In the genomic region with DNA sequence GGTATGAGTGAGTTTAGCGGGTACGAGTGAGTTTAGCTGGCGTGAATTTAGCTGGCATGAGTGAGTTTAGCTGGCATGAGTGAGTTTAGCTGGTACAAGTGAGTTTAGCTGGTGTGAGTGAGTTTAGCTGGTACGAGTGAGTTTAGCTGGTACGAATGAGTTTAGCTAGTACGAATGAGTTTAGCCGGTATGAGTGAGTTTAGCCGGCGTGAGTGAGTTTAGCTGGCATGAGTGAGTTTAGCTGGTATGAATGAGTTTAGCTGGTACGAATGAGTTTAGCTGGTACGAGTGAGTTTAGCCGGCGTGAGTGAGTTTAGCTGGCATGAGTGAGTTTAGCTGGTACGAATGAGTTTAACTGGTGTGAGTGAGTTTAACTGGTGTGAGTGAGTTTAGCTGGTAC, we compare ENCODE assay signal across 2 cellular contexts.
TF ChIP-seq lines count a peak whose summit lies in the region.

No MANE protein-coding gene starts in this region.

TF ChIP-seq in GM12891, 5 proteins besides CTCF, POLR2A, EP300 and RAD21:
- TF ChIP-seq POU2F2 (IDR thresholded peaks at IDR 0.05; ENCODE audit: low read depth, low read length) (no peak), TAF1 (IDR thresholded peaks at IDR 0.05; ENCODE audit: low read depth, low read length) (no peak), PAX5 (IDR thresholded peaks at IDR 0.05; ENCODE audit: insufficient read depth, low read length, severe bottlenecking) (no peak), SPI1 (IDR thresholded peaks at IDR 0.05; ENCODE audit: low read depth, low read length) (no peak), POLR2AphosphoS5 (IDR thresholded peaks at IDR 0.05; ENCODE audit: low read depth, low read length) (no peak)
TF ChIP-seq in GM12891: peak in this region for 0.

TF ChIP-seq in H1, 55 proteins besides CTCF, POLR2A, EP300 and RAD21:
- TF ChIP-seq SP2 (IDR thresholded peaks at IDR 0.05; ENCODE audit: low read length) (no peak), CHD2 (IDR thresholded peaks at IDR 0.05; ENCODE audit: low read length) (no peak), ASH2L (IDR thresholded peaks at IDR 0.05; ENCODE audit: low read length) (no peak), FOSL1 (IDR thresholded peaks at IDR 0.05; ENCODE audit: insufficient read depth, low read depth, low read length) (no peak), SRF (IDR thresholded peaks at IDR 0.05; ENCODE audit: low read depth, low read length) (no peak), BCL11A (IDR thresholded peaks at IDR 0.05; ENCODE audit: low read depth in 2 of 2, low read length in 2 of 2) (no peak), HDAC6 (IDR thresholded peaks at IDR 0.05; ENCODE audit: low read depth, low read length) (no peak), RXRA (IDR thresholded peaks at IDR 0.05; ENCODE audit: insufficient read depth, low read depth, low read length) (no peak), RBBP5 (IDR thresholded peaks at IDR 0.05; ENCODE audit: borderline replicate concordance, low read depth, low read length) (no peak), KDM4A (IDR thresholded peaks at IDR 0.05; ENCODE audit: low read depth, low read length, severe bottlenecking) (no peak), TEAD4 (IDR thresholded peaks at IDR 0.05; ENCODE audit: low read depth, low read length) (no peak), BRCA1 (IDR thresholded peaks at IDR 0.05; ENCODE audit: low read depth, low read length) (no peak), EZH2 (IDR thresholded peaks at IDR 0.05; ENCODE audit: low read depth, low read length, severe bottlenecking) (no peak), KDM5A (IDR thresholded peaks at IDR 0.05; ENCODE audit: low read length) (no peak), CBX5 (IDR thresholded peaks at IDR 0.05; ENCODE audit: low read depth, low read length) (no peak), RNF2 (IDR thresholded peaks at IDR 0.05; ENCODE audit: borderline replicate concordance, low read depth, low read length, missing control alignments, poor library complexity, severe bottlenecking) (no peak), ZNF274 (IDR thresholded peaks at IDR 0.05; ENCODE audit: borderline replicate concordance, extremely low read depth, low read length) (no peak), SIN3A (conservative IDR thresholded peaks at IDR 0.05 in 1 of 2, IDR thresholded peaks at IDR 0.05 in 1 of 2; ENCODE audit: low read depth in 1 of 2, low read length in 2 of 2) (no peak)
- TF ChIP-seq, protein P1, sequence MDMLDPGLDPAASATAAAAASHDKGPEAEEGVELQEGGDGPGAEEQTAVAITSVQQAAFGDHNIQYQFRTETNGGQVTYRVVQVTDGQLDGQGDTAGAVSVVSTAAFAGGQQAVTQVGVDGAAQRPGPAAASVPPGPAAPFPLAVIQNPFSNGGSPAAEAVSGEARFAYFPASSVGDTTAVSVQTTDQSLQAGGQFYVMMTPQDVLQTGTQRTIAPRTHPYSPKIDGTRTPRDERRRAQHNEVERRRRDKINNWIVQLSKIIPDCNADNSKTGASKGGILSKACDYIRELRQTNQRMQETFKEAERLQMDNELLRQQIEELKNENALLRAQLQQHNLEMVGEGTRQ (IDR thresholded peaks at IDR 0.05; ENCODE audit: low read length), result no peak
- TF ChIP-seq, protein P2, sequence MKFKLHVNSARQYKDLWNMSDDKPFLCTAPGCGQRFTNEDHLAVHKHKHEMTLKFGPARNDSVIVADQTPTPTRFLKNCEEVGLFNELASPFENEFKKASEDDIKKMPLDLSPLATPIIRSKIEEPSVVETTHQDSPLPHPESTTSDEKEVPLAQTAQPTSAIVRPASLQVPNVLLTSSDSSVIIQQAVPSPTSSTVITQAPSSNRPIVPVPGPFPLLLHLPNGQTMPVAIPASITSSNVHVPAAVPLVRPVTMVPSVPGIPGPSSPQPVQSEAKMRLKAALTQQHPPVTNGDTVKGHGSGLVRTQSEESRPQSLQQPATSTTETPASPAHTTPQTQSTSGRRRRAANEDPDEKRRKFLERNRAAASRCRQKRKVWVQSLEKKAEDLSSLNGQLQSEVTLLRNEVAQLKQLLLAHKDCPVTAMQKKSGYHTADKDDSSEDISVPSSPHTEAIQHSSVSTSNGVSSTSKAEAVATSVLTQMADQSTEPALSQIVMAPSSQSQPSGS (IDR thresholded peaks at IDR 0.05; ENCODE audit: low read length), result no peak
